ENCODE assay signal across 17 cellular contexts in genomic region chr4:140076307-140076706, GRCh38.
"Had no signal": no experiment of that assay in that cellular context is flagged by ENCODE, and none has a peak within 500 bp of the region (broad histone marks: within the 10 kb centered on the region; RNA-seq: fewer than 3 reads in every experiment).

No MANE protein-coding gene starts in this region.

- H3K36me3 Mint-ChIP-seq: brain, neural progenitor cell had no signal

- H3K9me3 Mint-ChIP-seq: activated B cell treated with CpG ODN at 0.5 μM for 24 hours; activated T-cell treated with anti-CD3 and anti-CD28 coated beads, Interleukin-2, amount 50 U/mL, for 72 hours; brain; endodermal cell; neural progenitor cell; stimulated activated naive CD8-positive, alpha-beta T cell treated with anti-CD3 and anti-CD28 coated beads, Interleukin-15, amount 100 ng/mL, for 72 hours had no signal

- H3K4me3 Mint-ChIP-seq: activated B cell treated with CpG ODN at 0.5 μM for 24 hours; activated T-cell treated with anti-CD3 and anti-CD28 coated beads, Interleukin-2, amount 50 U/mL, for 72 hours; brain; endodermal cell; neural progenitor cell had no signal

- H3K36me3 ChIP-seq: neural progenitor cell, ovary, sigmoid colon had no signal

- H3K27me3 Mint-ChIP-seq: brain; stimulated activated naive CD8-positive, alpha-beta T cell treated with anti-CD3 and anti-CD28 coated beads, Interleukin-15, amount 100 ng/mL, for 72 hours had no signal

- H3K4me3 ChIP-seq: hepatocyte, neural progenitor cell, ovary, sigmoid colon, testis had no signal

- H2AFZ ChIP-seq: hepatocyte, neural progenitor cell had no signal

- H3K27ac ChIP-seq: hepatocyte, neural progenitor cell, ovary, sigmoid colon, testis had no signal

- H3K4me2 ChIP-seq: hepatocyte, neural progenitor cell had no signal

- H3K27me3 ChIP-seq: hepatocyte, neural progenitor cell, ovary, sigmoid colon, testis had no signal

- DNase-seq: activated B cell treated with CpG ODN at 0.5 μM for 24 hours; activated CD4-positive, alpha-beta T cell treated with anti-CD3 and anti-CD28 coated beads, Interleukin-2, amount 50 U/mL, for 1 hour; activated naive CD4-positive, alpha-beta T cell treated with anti-CD3 and anti-CD28 coated beads, Interleukin-2, amount 50 U/mL, for 16 hours; activated T-cell treated with anti-CD3 and anti-CD28 coated beads, Interleukin-2, amount 50 U/mL, for 72 hours; amygdala; cerebellar nuclear complex; endodermal cell; erythroblast; left ventricle myocardium superior; ovary; sigmoid colon; stimulated activated CD4-positive, alpha-beta T cell treated with anti-CD3 and anti-CD28 coated beads, Interleukin-4, amount 100 ng/mL, for 1 hour; stimulated activated naive CD8-positive, alpha-beta T cell treated with anti-CD3 and anti-CD28 coated beads, Interleukin-15, amount 100 ng/mL, for 72 hours; testis had no signal

- ATAC-seq: activated T-cell treated with anti-CD3 and anti-CD28 coated beads, Interleukin-2, amount 50 U/mL, for 72 hours; left ventricle myocardium superior; stimulated activated naive CD8-positive, alpha-beta T cell treated with anti-CD3 and anti-CD28 coated beads, Interleukin-15, amount 100 ng/mL, for 72 hours had no signal

- H3K27ac Mint-ChIP-seq: activated B cell treated with CpG ODN at 0.5 μM for 24 hours; activated T-cell treated with anti-CD3 and anti-CD28 coated beads, Interleukin-2, amount 50 U/mL, for 72 hours; brain; endodermal cell; neural progenitor cell had no signal
